Comparison of ENCODE assay signal across 8 cellular contexts in the genomic region with DNA sequence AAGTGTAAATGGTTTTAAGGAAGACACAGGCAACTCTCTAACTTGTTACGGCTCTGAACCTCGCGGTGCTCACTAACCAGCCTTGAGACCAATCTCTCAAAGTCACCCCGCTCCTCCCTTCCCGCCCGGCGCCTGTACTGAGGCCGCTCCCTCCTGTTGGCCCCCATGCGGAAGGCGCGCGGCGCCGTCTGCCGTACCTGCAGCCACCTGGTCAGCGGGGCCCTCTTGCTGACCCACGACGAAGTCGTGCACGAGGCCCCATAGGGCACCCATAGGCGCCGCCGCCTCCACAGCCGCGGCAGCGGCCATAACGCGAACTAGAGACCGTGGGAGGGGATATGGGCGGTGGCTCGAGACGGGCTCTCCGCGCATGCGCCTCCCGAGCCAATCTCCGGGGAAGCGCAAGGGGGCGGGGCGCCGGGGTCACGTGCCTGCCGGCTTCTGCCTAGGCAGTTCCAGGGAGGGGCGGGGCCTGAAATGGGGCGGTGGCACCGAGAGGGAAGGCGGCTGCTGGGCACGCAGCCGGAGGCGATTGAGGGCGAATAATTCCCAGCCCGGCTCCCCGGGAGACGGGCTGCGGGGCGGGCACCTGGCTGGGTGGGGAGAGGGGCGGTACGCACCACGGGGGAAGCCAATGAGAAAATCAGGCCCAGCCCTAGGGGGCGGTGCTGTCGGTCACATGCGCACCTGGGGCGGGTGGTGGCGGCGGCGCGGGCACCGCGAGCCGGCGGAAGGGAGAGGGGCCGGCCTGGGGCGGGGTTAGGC. TPM values are rescaled to one million over a fixed set of nuclear protein-coding genes. Genes with fewer than 3 reads are reported as not detected.
A peak's percentile ranks its signal among the peaks of the same experiment; 100 is the strongest.
DNase-seq lines count a peak whose midpoint lies in the region; ATAC-seq and TF ChIP-seq lines count a peak whose summit lies in the region.

TSS of gene MMS19 (minus strand) at position 347 of the 765 bp plus-strand sequence. CDS start at position 309, 38 bp downstream.

- CTCF ChIA-PET in IMR-90 (lab: Yijun Ruan, JAX), result interaction anchor here (0.6 kb wide), 1 partner anchor 20 kb away, joined by 3 read pairs; no protein-coding TSS in a partner anchor

- peak within 1 kb of the TSS; percentile 95 for H2AFZ ChIP-seq in IMR-90 (replicated peaks; ENCODE audit: low read length, poor library complexity)

- peak within 1 kb of the TSS; percentile 99 for H2AK5ac ChIP-seq in IMR-90 (ENCODE audit: low read depth, low read length)

- H4K20me1 ChIP-seq in IMR-90 (ENCODE audit: insufficient read depth, low read length), result peaks cover 57% of the 10 kb centered on the region

- peak within 1 kb of the TSS; percentile 46; the same call in 1 of the 3 replicates for H2BK15ac ChIP-seq in IMR-90 (ENCODE audit: low read depth, low read length)

- H3K36me3 ChIP-seq in IMR-90 (ENCODE audit: control insufficient read depth, insufficient read depth, low read length), result peaks cover 3% of the 10 kb centered on the region; the same call in 1 of the 2 replicates

- dilution Hi-C loops in IMR-90 (cut with HindIII; ENCODE audit: low sequenced_read_pairs, unreplicated experiment), result no loop called here

- ATAC-seq in GM21528 (IDR thresholded peaks at IDR 0.05; ENCODE audit: low FRiP score, unreplicated experiment) (peak; percentile 89), IMR-90 (ENCODE audit: low read depth) (peak; percentile 90)

- H2BK20ac ChIP-seq in IMR-90 (ENCODE audit: low read depth, low read length), result no peak within 1 kb of the TSS

- peak within 1 kb of the TSS; percentile 86 for H4K91ac ChIP-seq in IMR-90 (ENCODE audit: insufficient read depth, low read depth, low read length)

- H2BK120ac ChIP-seq in IMR-90 (ENCODE audit: low read depth, low read length), result peak within 1 kb of the TSS; percentile 39; the same call in 1 of the 2 replicates

- H3K4ac ChIP-seq in IMR-90 (ENCODE audit: low read depth, low read length), result peak within 1 kb of the TSS; percentile 96

- H3K14ac ChIP-seq in IMR-90 (replicated peaks; ENCODE audit: low read depth, low read length), result peak within 1 kb of the TSS; percentile 93

- intact Hi-C loops in IMR-90 (cut with micrococcal nuclease), result loop anchor here (1.0 to 5.0 kb wide), 2 partner anchors 144 to 189 kb away; partner anchors contain the start of genes AVPI1 and PI4K2A

- peak within 1 kb of the TSS; percentile 87 for H2BK5ac ChIP-seq in IMR-90 (ENCODE audit: low read depth, low read length, poor library complexity, severe bottlenecking)

- H3K27ac ChIP-seq in IMR-90 (ENCODE audit: insufficient read depth, low read length), result peak within 1 kb of the TSS; percentile 79

- peak; percentile 98 for DNase-seq in DMS 273 (lab: John Stamatoyannopoulos, UW; ENCODE audit: unreplicated experiment)
- DNase-seq in IMR-90, result peak; percentile 97
- peak; percentile 99 for DNase-seq in OCI-M1 (lab: John Stamatoyannopoulos, UW)
- DNase-seq in activated T-cell treated with anti-CD3 and anti-CD28 coated beads for 24 hours (ENCODE audit: low read depth), result peak; percentile 99
- peak; percentile 99 for DNase-seq in epithelial cell of esophagus (ENCODE audit: low read depth)
- peak; percentile 99 for DNase-seq in mucosa of gallbladder (ENCODE audit: low spot score)
- DNase-seq in stimulated activated CD8-positive, alpha-beta memory T cell treated with anti-CD3 and anti-CD28 coated beads, Interleukin-4, amount 100 ng/mL, for 4 hours (ENCODE audit: low read depth in 2 of 2, low spot score in 1 of 2), result peak; percentile 98

- H4K8ac ChIP-seq in IMR-90 (ENCODE audit: low read depth in 2 of 2, low read length in 2 of 2), result peak within 1 kb of the TSS; percentile 68 to 85

- H2AK9ac ChIP-seq in IMR-90 (replicated peaks; ENCODE audit: low read depth, low read length, poor library complexity), result peak within 1 kb of the TSS; percentile 99

- H4K5ac ChIP-seq in IMR-90 (ENCODE audit: low read depth, low read length), result peak within 1 kb of the TSS; percentile 22

- H3K56ac ChIP-seq in IMR-90 (ENCODE audit: extremely low read depth, insufficient read depth, low read length), result peak within 1 kb of the TSS; percentile 92

- peaks cover 9% of the 10 kb centered on the region for H3K4me1 ChIP-seq in IMR-90 (ENCODE audit: control insufficient read depth, insufficient read depth, low read length)

- H3K9me1 ChIP-seq in IMR-90 (ENCODE audit: insufficient read depth, low read length), result peaks cover 23% of the 10 kb centered on the region

- H3K27me3 ChIP-seq in IMR-90 (ENCODE audit: control insufficient read depth, insufficient read depth, low read length), result no peaks in the 10 kb centered on the region

- no TSS peak for BruUV-seq in IMR-90 (replicated peaks; lab: Mats Ljungman, UMichigan)

- TF ChIP-seq POLR2A in IMR-90 (IDR thresholded peaks at IDR 0.05; ENCODE audit: low read depth, low read length), result peak; percentile 90

- H3K79me1 ChIP-seq in IMR-90 (ENCODE audit: low read depth in 1 of 2, low read length in 2 of 2), result peaks cover 32 to 73% of the 10 kb centered on the region in 2 experiments

- 1% methylated on average over 29 of the region's 73 CpGs; no CpG with 5 or more reads in 1 of the 2 experiments for WGBS in IMR-90 (ENCODE audit: extremely low coverage in 2 of 2, insufficient read length in 1 of 2), 2 experiments

- H3K4me2 ChIP-seq in IMR-90 (ENCODE audit: low read depth, low read length), result peak within 1 kb of the TSS; percentile 94

- TF ChIP-seq RAD21 in IMR-90 (IDR thresholded peaks at IDR 0.05; ENCODE audit: low read length), result no peak

- peak within 1 kb of the TSS; percentile 82 for H3K4me3 ChIP-seq in IMR-90 (ENCODE audit: insufficient read depth, low read depth, low read length)
- H3K4me3 ChIP-seq in epithelial cell of esophagus (ENCODE audit: low read length), result peak within 1 kb of the TSS; percentile 98

- in situ Hi-C loops in IMR-90 (cut with MboI; ENCODE audit: low sequenced_read_pairs), result no loop called here

- H3K9me3 ChIP-seq in IMR-90 (ENCODE audit: control insufficient read depth, insufficient read depth, low read length), result no peaks in the 10 kb centered on the region

- POLR2A ChIA-PET in IMR-90 (lab: Charles Lee; ENCODE audit: unreplicated experiment), result interaction anchor here (0.6 to 1.0 kb wide), 2 partner anchors 24 to 55 kb away, joined by 3 to 6 read pairs; no protein-coding TSS in a partner anchor

- TF ChIP-seq CTCF in IMR-90 (conservative IDR thresholded peaks at IDR 0.05; ENCODE audit: low read depth, low read length), result no peak
- no peak for TF ChIP-seq CTCF in epithelial cell of esophagus (IDR thresholded peaks at IDR 0.05; ENCODE audit: insufficient read depth, low read depth, low read length, missing control alignments)

- H3K9ac ChIP-seq in IMR-90 (ENCODE audit: low read depth, low read length), result peak within 1 kb of the TSS; percentile 85

- peak within 1 kb of the TSS; percentile 17 for H3K18ac ChIP-seq in IMR-90 (ENCODE audit: low read depth, low read length)

- peak within 1 kb of the TSS; percentile 96 for H3K23ac ChIP-seq in IMR-90 (ENCODE audit: low read depth, low read length)

TF ChIP-seq in IMR-90, 13 proteins besides CTCF, POLR2A, EP300 and RAD21:
- no peak for TF ChIP-seq FOS (IDR thresholded peaks at IDR 0.05; ENCODE audit: low read depth, low read length)
- TF ChIP-seq, protein P1, sequence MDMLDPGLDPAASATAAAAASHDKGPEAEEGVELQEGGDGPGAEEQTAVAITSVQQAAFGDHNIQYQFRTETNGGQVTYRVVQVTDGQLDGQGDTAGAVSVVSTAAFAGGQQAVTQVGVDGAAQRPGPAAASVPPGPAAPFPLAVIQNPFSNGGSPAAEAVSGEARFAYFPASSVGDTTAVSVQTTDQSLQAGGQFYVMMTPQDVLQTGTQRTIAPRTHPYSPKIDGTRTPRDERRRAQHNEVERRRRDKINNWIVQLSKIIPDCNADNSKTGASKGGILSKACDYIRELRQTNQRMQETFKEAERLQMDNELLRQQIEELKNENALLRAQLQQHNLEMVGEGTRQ (IDR thresholded peaks at IDR 0.05; ENCODE audit: low read depth, low read length), result peak; percentile 93
- no peak for TF ChIP-seq ELK1 (IDR thresholded peaks at IDR 0.05; ENCODE audit: borderline replicate concordance, low read depth, low read length)
- TF ChIP-seq BHLHE40 (IDR thresholded peaks at IDR 0.05; ENCODE audit: low read depth, low read length), result peak; percentile 90
TF ChIP-seq in IMR-90: peak in this region for 2.

RNA-seq across cellular contexts. Expression of gene MMS19, which starts in this region (rescaled TPM):
- 55.3 and 70.1 TPM in 2 replicates for total RNA-seq in IMR-90 (2012; rRNA removed)
- 72.7 TPM in 2 replicates for polyA plus RNA-seq in IMR-90 (2012; rRNA removed)
- 36.0 and 61.2 TPM in 2 replicates for polyA plus RNA-seq in IMR-90 (2012; cell fraction: cytosol; rRNA removed)
- 186 and 281 TPM in 2 replicates for polyA plus RNA-seq in IMR-90 (2012; cell fraction: nucleus; rRNA removed; ENCODE audit: low replicate concordance)
- total RNA-seq in mucosa of gallbladder, result 48.1 TPM

Comparison
In these comparisons a context has a peak if more than half of its experiments do, and no peak if none do; other contexts are left out.
1. Peak in every context shown above with its lines: DNase-seq, ATAC-seq, H3K4me3 ChIP-seq and H3K27ac ChIP-seq.